In genomic region chr19:41407271-41407670, GRCh38 we compare ENCODE assay signal across 13 cellular contexts. TPM values are rescaled to one million over a fixed set of nuclear protein-coding genes. Genes with fewer than 3 reads are reported as not detected.
DNase-seq lines count a peak whose midpoint lies in the region; ATAC-seq and TF ChIP-seq lines count a peak whose summit lies in the region.
"Had no signal": no experiment of that assay in that cellular context is flagged by ENCODE, and none has a peak within 500 bp of the region (broad histone marks: within the 10 kb centered on the region; RNA-seq: fewer than 3 reads in every experiment).

No MANE protein-coding gene starts in this region.

- no peak for TF ChIP-seq POLR2A in heart left ventricle (IDR thresholded peaks at IDR 0.05)

- H3K27ac ChIP-seq in heart left ventricle (peak overlapping the region in 11 of 12 donors; percentile 38 to 88 (median 78)), right atrium auricular region (no peak overlapping the region)

- H3K4me3 ChIP-seq in heart left ventricle (no peak overlapping the region), right atrium auricular region (no peak overlapping the region)

- TF ChIP-seq CTCF in heart left ventricle (IDR thresholded peaks at IDR 0.05) (peak in 1 of 12 donors; percentile 23), right atrium auricular region (IDR thresholded peaks at IDR 0.05) (no peak), brain (conservative IDR thresholded peaks at IDR 0.05) (no peak)
- no peak for TF ChIP-seq CTCF in activated CD8-positive, alpha-beta T cell treated with anti-CD3 and anti-CD28 coated beads for 36 hours (IDR thresholded peaks at IDR 0.05)

- H3K27ac Mint-ChIP-seq in brain, result peak overlapping the region in 3 of 5 experiments; percentile 7 to 75 (median 27)
- no peak overlapping the region for H3K27ac Mint-ChIP-seq in activated CD8-positive, alpha-beta T cell treated with anti-CD3 and anti-CD28 coated beads for 36 hours

- H3K4me1 ChIP-seq in heart left ventricle (peaks cover 0 to 93% (median 79%) of the 10 kb centered on the region in 12 donors), right atrium auricular region (peaks cover 0 to 50% of the 10 kb centered on the region in 2 donors)

- ATAC-seq in heart left ventricle (peak in 3 of 4 donors; percentile 8 to 57 (median 55)), left lobe of liver (peak; percentile 44), GM21737 (IDR thresholded peaks at IDR 0.05; ENCODE audit: unreplicated experiment) (no peak), HG03521 (IDR thresholded peaks at IDR 0.05; ENCODE audit: unreplicated experiment) (no peak)
- ATAC-seq in activated CD8-positive, alpha-beta T cell treated with anti-CD3 and anti-CD28 coated beads for 36 hours, result no peak

- H3K27me3 Mint-ChIP-seq in brain, result no peaks in the 10 kb centered on the region
- no peaks in the 10 kb centered on the region for H3K27me3 Mint-ChIP-seq in activated CD8-positive, alpha-beta T cell treated with anti-CD3 and anti-CD28 coated beads for 36 hours

- H3K36me3 ChIP-seq in heart left ventricle, result peaks cover 0 to 21% (median 0%) of the 10 kb centered on the region in 9 donors
- H3K36me3 ChIP-seq in right atrium auricular region, result peaks cover 9% of the 10 kb centered on the region

- no peaks in the 10 kb centered on the region for H3K9me3 Mint-ChIP-seq in brain
- H3K9me3 Mint-ChIP-seq in activated CD8-positive, alpha-beta T cell treated with anti-CD3 and anti-CD28 coated beads for 36 hours, result no peaks in the 10 kb centered on the region

- intact Hi-C loops in heart left ventricle (cut with DNase I), result no loop called here
- intact Hi-C loops in activated CD8-positive, alpha-beta T cell treated with anti-CD3 and anti-CD28 coated beads for 36 hours (cut with micrococcal nuclease), result no loop called here

- WGBS in heart left ventricle, 4 donors, result 23 to 53% (median 43%) methylated on average over 4 of the region's 4 CpGs

- peak overlapping the region in 1 of 5 experiments; percentile 16 for H3K4me3 Mint-ChIP-seq in brain
- H3K4me3 Mint-ChIP-seq in activated CD8-positive, alpha-beta T cell treated with anti-CD3 and anti-CD28 coated beads for 36 hours, result no peak overlapping the region

- peaks cover 8% of the 10 kb centered on the region for H3K36me3 Mint-ChIP-seq in brain
- H3K36me3 Mint-ChIP-seq in activated CD8-positive, alpha-beta T cell treated with anti-CD3 and anti-CD28 coated beads for 36 hours (ENCODE audit: low read depth), result peaks cover 2% of the 10 kb centered on the region

- H3K27me3 ChIP-seq in heart left ventricle, result no peaks in the 10 kb centered on the region
- no peaks in the 10 kb centered on the region for H3K27me3 ChIP-seq in right atrium auricular region

- CTCF ChIA-PET in activated CD8-positive, alpha-beta T cell treated with anti-CD3 and anti-CD28 coated beads for 36 hours (lab: Charles Lee), result no interaction called here

- H3K4me1 Mint-ChIP-seq in brain, result peaks cover 18% of the 10 kb centered on the region
- peaks cover 12% of the 10 kb centered on the region for H3K4me1 Mint-ChIP-seq in activated CD8-positive, alpha-beta T cell treated with anti-CD3 and anti-CD28 coated beads for 36 hours (ENCODE audit: low read depth)

- peak in 2 of 5 donors; percentile 37 to 68 for DNase-seq in heart left ventricle
- no peak for DNase-seq in right atrium auricular region (ENCODE audit: low spot score)
- no peak for DNase-seq in left lobe of liver (ENCODE audit: low spot score)
- no peak for DNase-seq in RPMI8226
- DNase-seq in activated CD8-positive, alpha-beta T cell treated with anti-CD3 and anti-CD28 coated beads for 36 hours, result no peak
- DNase-seq: ACHN; activated CD8-positive, alpha-beta memory T cell treated with anti-CD3 and anti-CD28 coated beads for 24 hours; kidney; NCI-H524 treated with DMSO at 0.1 percent for 48 hours; SW 1271 had no signal

- POLR2A ChIA-PET in activated CD8-positive, alpha-beta T cell treated with anti-CD3 and anti-CD28 coated beads for 36 hours (lab: Charles Lee), result interaction anchor here (1.3 kb wide), 1 partner anchor 12 kb away, joined by 3 read pairs; no protein-coding TSS in a partner anchor

- H3K9me3 ChIP-seq in heart left ventricle, result no peaks in the 10 kb centered on the region
- H3K9me3 ChIP-seq in right atrium auricular region, result no peaks in the 10 kb centered on the region

RNA-seq across cellular contexts. Expression of gene BCKDHA, which starts 9.7 kb away (rescaled TPM):
- total RNA-seq in heart left ventricle (100 to 1,000 TPM in 2 of 9 donors, 10 to 100 TPM in 7; 32.0 to 149 (median 39.2) TPM), right atrium auricular region (10 to 100 TPM; 65.2 to 77.6 TPM), left lobe of liver (64.4 TPM)
- polyA plus RNA-seq in heart left ventricle (10 to 100 TPM; 39.1 to 74.4 TPM), brain (ENCODE audit: insufficient read depth, low read depth, low replicate concordance) (53.0 TPM)
- total RNA-seq in activated CD8-positive, alpha-beta T cell treated with anti-CD3 and anti-CD28 coated beads for 36 hours, result 10 to 100 TPM; 32.3 to 36.9 TPM

RNA-seq across cellular contexts. Expression of gene EXOSC5, which starts 10.1 kb away (rescaled TPM):
- total RNA-seq in heart left ventricle (10 to 100 TPM in 8 of 9 donors, 1 to 10 TPM in 1; 9.6 to 18.6 (median 13.7) TPM), right atrium auricular region (1 to 10 TPM; 8.5 to 9.0 TPM), left lobe of liver (13.2 TPM)
- polyA plus RNA-seq in heart left ventricle (10 to 100 TPM; 21.2 to 40.4 TPM), brain (ENCODE audit: insufficient read depth, low read depth, low replicate concordance) (46.6 TPM)
- 10 to 100 TPM; 46.6 to 47.0 TPM for total RNA-seq in activated CD8-positive, alpha-beta T cell treated with anti-CD3 and anti-CD28 coated beads for 36 hours

RNA-seq across cellular contexts. Expression of gene B3GNT8, which starts 19.9 kb away (rescaled TPM):
- 10 to 100 TPM in 3 of 9 donors, 1 to 10 TPM in 6; 6.4 to 11.5 (median 9.4) TPM for total RNA-seq in heart left ventricle
- 10 to 100 TPM in 1 of 2 donors, 1 to 10 TPM in 1; 5.0 to 12.6 TPM for polyA plus RNA-seq in heart left ventricle
- 1 to 10 TPM; 1.9 to 4.5 TPM for total RNA-seq in right atrium auricular region
- 0.73 TPM for polyA plus RNA-seq in brain (ENCODE audit: insufficient read depth, low read depth, low replicate concordance)
- total RNA-seq in left lobe of liver, result 0.65 TPM
- total RNA-seq in activated CD8-positive, alpha-beta T cell treated with anti-CD3 and anti-CD28 coated beads for 36 hours, result 1 to 10 TPM in 1 of 2 experiments, under 1 TPM in 1; 0.59 to 1.1 TPM

RNA-seq across cellular contexts. Expression of gene TMEM91, which starts 30.9 kb away (rescaled TPM):
- 1 to 10 TPM; 1.0 to 5.4 (median 2.5) TPM for total RNA-seq in heart left ventricle
- 1 to 10 TPM; 2.5 to 6.7 TPM for polyA plus RNA-seq in heart left ventricle
- 1 to 10 TPM; 5.0 to 8.5 TPM for total RNA-seq in right atrium auricular region
- 8.6 TPM for polyA plus RNA-seq in brain (ENCODE audit: insufficient read depth, low read depth, low replicate concordance)
- total RNA-seq in left lobe of liver, result 3.1 TPM
- total RNA-seq in activated CD8-positive, alpha-beta T cell treated with anti-CD3 and anti-CD28 coated beads for 36 hours, result 1 to 10 TPM; 8.9 to 9.1 TPM

RNA-seq across cellular contexts. Expression of gene DMAC2, which starts 32.4 kb away (rescaled TPM):
- total RNA-seq in heart left ventricle (100 to 1,000 TPM in 6 of 9 donors, 10 to 100 TPM in 3; 67.9 to 138 (median 102) TPM), right atrium auricular region (10 to 100 TPM; 63.2 to 88.7 TPM), left lobe of liver (21.2 TPM)
- polyA plus RNA-seq in heart left ventricle (100 to 1,000 TPM; 121 to 130 TPM), brain (ENCODE audit: insufficient read depth, low read depth, low replicate concordance) (71.4 TPM)
- 10 to 100 TPM; 47.6 to 51.5 TPM for total RNA-seq in activated CD8-positive, alpha-beta T cell treated with anti-CD3 and anti-CD28 coated beads for 36 hours

Comparison
In these comparisons a context has a peak if more than half of its experiments do, and no peak if none do; other contexts are left out.
1. H3K27ac ChIP-seq: peak in heart left ventricle (11 of 12); none in right atrium auricular region (0 of 2).
2. ATAC-seq: peak in heart left ventricle (3 of 4) and left lobe of liver (single experiment); none in GM21737 (single experiment), activated CD8-positive, alpha-beta T cell treated with anti-CD3 and anti-CD28 coated beads for 36 hours (single experiment) and HG03521 (single experiment).